In the genomic region with DNA sequence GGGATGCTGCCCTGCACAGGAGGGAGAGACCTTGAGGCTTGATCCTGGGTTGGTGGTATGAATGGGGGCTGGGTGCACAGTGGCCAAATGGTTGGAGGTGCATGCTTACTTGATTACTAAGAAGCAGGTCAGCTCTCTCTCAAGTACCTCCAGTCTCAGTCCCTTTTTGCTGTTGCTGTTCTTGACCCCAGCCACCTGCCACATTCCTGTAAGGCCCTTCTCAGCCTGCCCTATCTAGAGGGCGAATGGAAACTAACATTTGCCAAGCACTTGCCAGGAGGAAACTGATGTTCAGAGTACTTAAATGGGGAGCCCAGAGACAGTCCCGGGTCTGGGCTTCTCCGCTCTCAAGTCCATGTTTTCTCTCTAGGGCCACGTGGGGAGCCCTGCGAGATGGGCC, we compare ENCODE assay signal across 29 cellular contexts. TPM values are rescaled to one million over a fixed set of nuclear protein-coding genes. Genes with fewer than 3 reads are reported as not detected.
"Had no signal": no experiment of that assay in that cellular context is flagged by ENCODE, and none has a peak within 500 bp of the region (broad histone marks: within the 10 kb centered on the region; RNA-seq: fewer than 3 reads in every experiment).

No MANE protein-coding gene starts in this region.

- H3K4me3 ChIP-seq: heart left ventricle, ovary, sigmoid colon, upper lobe of left lung had no signal

- H3K4me1 ChIP-seq: foreskin keratinocyte, sigmoid colon, upper lobe of left lung had no signal

- H3K27me3 ChIP-seq: brain microvascular endothelial cell, foreskin keratinocyte, heart left ventricle, ovary, sigmoid colon, upper lobe of left lung had no signal

- H3K9me3 ChIP-seq: heart left ventricle, ovary, sigmoid colon, upper lobe of left lung had no signal

- ATAC-seq: activated CD4-positive, CD25-positive, alpha-beta regulatory T cell treated with anti-CD3 and anti-CD28 coated beads, Interleukin-2, amount 50 U/mL, for 24 hours; esophagus mucosa; foreskin keratinocyte; T-helper 17 cell had no signal

- DNase-seq: activated CD4-positive, alpha-beta T cell treated with anti-CD3 and anti-CD28 coated beads for 48 hours; activated CD4-positive, alpha-beta T cell treated with anti-CD3 and anti-CD28 coated beads, Interleukin-2, amount 50 U/mL, for 48 hours; activated CD8-positive, alpha-beta memory T cell treated with anti-CD3 and anti-CD28 coated beads for 24 hours; activated gamma-delta T cell; activated naive CD4-positive, alpha-beta T cell treated with anti-CD3 and anti-CD28 coated beads, Interleukin-2, amount 10 ng/mL, durations not matched to agents 7 days and 5 days; activated naive CD8-positive, alpha-beta T cell treated with anti-CD3 and anti-CD28 coated beads, Interleukin-2, amount 10 ng/mL, durations not matched to agents 7 days and 5 days; amniotic stem cell; brain microvascular endothelial cell; endodermal cell; foreskin keratinocyte; immature natural killer cell; kidney; ovary; sigmoid colon; stimulated activated naive CD4-positive, alpha-beta T cell treated with Interleukin-2 at 50 U/mL for 16 hours; T-helper 17 cell; T1000; WERI-Rb-1 had no signal

- H3K27ac ChIP-seq: brain microvascular endothelial cell, foreskin keratinocyte, ovary, WERI-Rb-1 had no signal

- H3K36me3 ChIP-seq: ovary had no signal

RNA-seq across cellular contexts. Expression of gene GSTT4, which starts 45.8 kb away (rescaled TPM):
- total RNA-seq: activated naive CD8-positive, alpha-beta T cell treated with anti-CD3 and anti-CD28 coated beads, Interleukin-2, amount 10 ng/mL, durations not matched to agents 7 days and 5 days; astrocyte; cardiac septum; cerebellum; endodermal cell; esophagus mucosa; foreskin keratinocyte; heart left ventricle; kidney; lung microvascular endothelial cell; mucosa of gallbladder; ovary; progenitor cell of endocrine pancreas; renal cortical epithelial cell; sigmoid colon; T-helper 17 cell; upper lobe of left lung had no signal
